In genomic region chrX:1358793-1359476, GRCh38 we compare ENCODE assay signal across 21 cellular contexts. TPM values are rescaled to one million over a fixed set of nuclear protein-coding genes. Genes with fewer than 3 reads are reported as not detected.
"Had no signal": no experiment of that assay in that cellular context is flagged by ENCODE, and none has a peak within 500 bp of the region (broad histone marks: within the 10 kb centered on the region; RNA-seq: fewer than 3 reads in every experiment).

No MANE protein-coding gene starts in this region.

- ATAC-seq: foreskin keratinocyte, left colon, right lobe of liver, upper lobe of right lung had no signal

- H3K27ac ChIP-seq: cardiac muscle cell, dorsolateral prefrontal cortex, foreskin keratinocyte, ovary, right lobe of liver, thoracic aorta, upper lobe of right lung had no signal

- H3K4me3 ChIP-seq: cardiac muscle cell, dorsolateral prefrontal cortex, lung, ovary, right lobe of liver, thoracic aorta, upper lobe of right lung had no signal

- H3K27me3 Mint-ChIP-seq: activated naive CD8-positive, alpha-beta T cell treated with anti-CD3 and anti-CD28 coated beads for 36 hours had no signal

- H3K27ac Mint-ChIP-seq: activated naive CD8-positive, alpha-beta T cell treated with anti-CD3 and anti-CD28 coated beads for 36 hours; T-helper 1 cell treated with Interleukin-12 subunit alpha and Interleukin-12 subunit beta and Interleukin-4 antibody, amounts not matched to agents 30 μg/mL and 1 μg/mL, for 36 hours had no signal

- DNase-seq: activated CD4-positive, alpha-beta T cell treated with anti-CD3 and anti-CD28 coated beads for 1 hour; activated CD4-positive, alpha-beta T cell treated with anti-CD3 and anti-CD28 coated beads, Interleukin-2, amount 50 U/mL, for 48 hours; activated gamma-delta T cell treated with Interleukin-2 at 50 U/mL for 16 hours; activated naive CD8-positive, alpha-beta T cell treated with anti-CD3 and anti-CD28 coated beads for 36 hours; amniotic stem cell; foreskin keratinocyte; hippocampal formation; left colon; small intestine; stimulated activated CD4-positive, alpha-beta T cell treated with anti-CD3 and anti-CD28 coated beads, Interleukin-4, amount 100 ng/mL, for 1 hour; upper lobe of right lung had no signal

- H3K4me3 Mint-ChIP-seq: activated naive CD8-positive, alpha-beta T cell treated with anti-CD3 and anti-CD28 coated beads for 36 hours; neural crest cell; T-helper 1 cell treated with Interleukin-12 subunit alpha and Interleukin-12 subunit beta and Interleukin-4 antibody, amounts not matched to agents 30 μg/mL and 1 μg/mL, for 36 hours had no signal

- H3K9me3 ChIP-seq: right lobe of liver had no signal

- H3K9me3 Mint-ChIP-seq: neural crest cell had no signal

- H3K27me3 ChIP-seq: cardiac muscle cell, dorsolateral prefrontal cortex, foreskin keratinocyte, ovary, right lobe of liver, upper lobe of right lung had no signal

- H3K36me3 ChIP-seq: ovary, right lobe of liver had no signal

- H3K4me1 ChIP-seq: foreskin keratinocyte, right lobe of liver, upper lobe of right lung had no signal

RNA-seq across cellular contexts. Expression of gene IL3RA, which starts 22.4 kb away (rescaled TPM):
- total RNA-seq: cardiac muscle cell, epithelial cell of proximal tubule, foreskin keratinocyte, myocyte, neural crest cell had no signal
